8 cellular contexts compared by ENCODE assay signal in the genomic region with DNA sequence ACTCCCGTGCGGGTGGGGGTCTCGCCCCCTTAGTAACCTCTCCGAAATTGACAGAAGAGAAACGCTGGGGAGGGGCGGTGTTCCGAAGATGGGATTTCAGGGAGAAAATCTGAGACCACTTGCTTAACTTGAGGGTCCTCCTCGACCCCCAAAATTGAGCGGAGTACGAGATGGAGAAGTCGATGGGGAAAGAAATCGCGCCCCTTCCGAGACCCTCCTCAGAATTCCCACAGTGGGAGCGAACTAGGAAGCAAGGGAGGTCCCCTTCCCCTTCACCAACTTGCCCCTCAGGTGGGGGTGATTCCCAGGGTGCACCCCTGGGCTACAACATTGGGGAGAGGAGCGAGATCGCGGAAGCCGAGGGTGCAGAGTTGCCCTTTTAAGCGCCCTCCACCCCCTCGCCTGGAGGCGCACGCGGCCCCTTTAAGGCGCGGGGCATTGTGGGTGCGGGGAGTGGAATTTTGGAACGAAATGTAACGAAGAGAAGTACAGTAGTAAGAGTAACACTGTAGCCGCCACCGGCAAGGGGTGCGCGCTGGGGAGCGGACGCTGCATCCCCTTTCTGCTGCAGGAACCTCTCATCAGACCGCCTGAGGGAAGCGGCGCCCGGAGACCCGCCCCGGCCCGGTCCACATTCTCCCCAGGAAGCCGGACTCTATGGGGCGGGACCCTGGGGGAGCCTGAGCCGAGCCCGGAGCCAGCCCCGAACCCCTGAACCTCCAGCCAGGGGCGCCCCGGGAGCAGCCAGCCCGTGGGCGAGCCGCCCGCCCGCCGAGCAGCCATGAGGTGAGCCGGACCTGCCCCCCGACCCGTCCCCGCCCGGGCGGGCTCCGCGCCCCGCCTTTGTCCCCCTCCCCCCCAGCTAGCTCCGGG. TPM values are rescaled to one million over a fixed set of nuclear protein-coding genes. Genes with fewer than 3 reads are reported as not detected.
DNase-seq lines count a peak whose midpoint lies in the region; ATAC-seq and TF ChIP-seq lines count a peak whose summit lies in the region.

VASP (plus strand) TSS at position 489 of the 873 bp plus-strand sequence; CDS start at position 782, 293 bp downstream.

- H3K9ac ChIP-seq in liver (ENCODE audit: low read depth in 1 of 2, low read length in 2 of 2) = peak within 1 kb of the TSS; percentile 85 to 90

- peaks cover 52% of the 10 kb centered on the region for H3K4me1 Mint-ChIP-seq in activated CD4-positive, alpha-beta T cell treated with anti-CD3 and anti-CD28 coated beads, Interleukin-2, amount 10 ng/mL, durations not matched to agents 7 days and 5 days
- peaks cover 63% of the 10 kb centered on the region for H3K4me1 Mint-ChIP-seq in dendritic cell treated with granulocyte-macrophage colony-stimulating factor and Interleukin-4, amounts not matched to agents 40 ng/mL and 50 ng/mL, for 4 days (ENCODE audit: low read depth)

- TF ChIP-seq CTCF in liver (IDR thresholded peaks at IDR 0.05; ENCODE audit: low read depth, low read length, missing input control) = peak; percentile 5

- POLR2A ChIA-PET in activated CD4-positive, alpha-beta T cell treated with anti-CD3 and anti-CD28 coated beads, Interleukin-2, amount 10 ng/mL, durations not matched to agents 7 days and 5 days (lab: Charles Lee) = interaction anchor here (0.6 kb wide), 1 partner anchor 77 kb away, joined by 4 read pairs; no protein-coding TSS in a partner anchor

- peak in 1 of 2 donors; percentile 23 for TF ChIP-seq RAD21 in liver (IDR thresholded peaks at IDR 0.05)

- peak within 1 kb of the TSS; percentile 97 for H3K27ac Mint-ChIP-seq in activated CD4-positive, alpha-beta T cell treated with anti-CD3 and anti-CD28 coated beads, Interleukin-2, amount 10 ng/mL, durations not matched to agents 7 days and 5 days
- H3K27ac Mint-ChIP-seq in dendritic cell treated with granulocyte-macrophage colony-stimulating factor and Interleukin-4, amounts not matched to agents 40 ng/mL and 50 ng/mL, for 4 days = peak within 1 kb of the TSS; percentile 94

- peaks cover 1 to 30% (median 16%) of the 10 kb centered on the region in 4 donors for H3K4me1 ChIP-seq in liver (ENCODE audit: control insufficient read depth in 4 of 4, insufficient read depth in 4 of 4, low read length in 3 of 4)

- intact Hi-C loops in dendritic cell treated with granulocyte-macrophage colony-stimulating factor and Interleukin-4, amounts not matched to agents 40 ng/mL and 50 ng/mL, for 4 days (cut with micrococcal nuclease) = no loop called here

- WGBS in liver = under 1% methylated on average over 65 of the region's 65 CpGs

- DNase-seq in AG20443 (ENCODE audit: low spot score) = peak; percentile 86
- DNase-seq in NCI-H748 (lab: John Stamatoyannopoulos, UW; ENCODE audit: unreplicated experiment) = peak; percentile 91
- DNase-seq in activated CD4-positive, alpha-beta T cell treated with anti-CD3 and anti-CD28 coated beads, Interleukin-2, amount 10 ng/mL, durations not matched to agents 7 days and 5 days = peak; percentile 94
- peak; percentile 90 for DNase-seq in stimulated activated CD4-positive, alpha-beta T cell treated with anti-CD3 and anti-CD28 coated beads, Interleukin-4, amount 100 ng/mL, for 1 hour

- peak; percentile 46 for ATAC-seq in HG03196 (IDR thresholded peaks at IDR 0.05; ENCODE audit: unreplicated experiment)

- H3K36me3 ChIP-seq in liver (ENCODE audit: control insufficient read depth in 4 of 4, insufficient read depth in 3 of 4, low read depth in 1 of 4, low read length in 3 of 4) = no peaks in the 10 kb centered on the region

- H3K27ac ChIP-seq in liver (ENCODE audit: low read depth in 1 of 2, low read length in 2 of 2) = peak within 1 kb of the TSS; percentile 88 to 89

- H3K4me3 ChIP-seq in liver (ENCODE audit: low read depth in 1 of 3, low read length in 3 of 3) = peak within 1 kb of the TSS; percentile 79 to 96 (median 95)

- H3K4me3 Mint-ChIP-seq in activated CD4-positive, alpha-beta T cell treated with anti-CD3 and anti-CD28 coated beads, Interleukin-2, amount 10 ng/mL, durations not matched to agents 7 days and 5 days = peak within 1 kb of the TSS; percentile 87
- peak within 1 kb of the TSS; percentile 99 for H3K4me3 Mint-ChIP-seq in dendritic cell treated with granulocyte-macrophage colony-stimulating factor and Interleukin-4, amounts not matched to agents 40 ng/mL and 50 ng/mL, for 4 days

- H3K36me3 Mint-ChIP-seq in activated CD4-positive, alpha-beta T cell treated with anti-CD3 and anti-CD28 coated beads, Interleukin-2, amount 10 ng/mL, durations not matched to agents 7 days and 5 days (ENCODE audit: low read depth) = peaks cover 9% of the 10 kb centered on the region
- H3K36me3 Mint-ChIP-seq in dendritic cell treated with granulocyte-macrophage colony-stimulating factor and Interleukin-4, amounts not matched to agents 40 ng/mL and 50 ng/mL, for 4 days (ENCODE audit: low read depth) = peaks cover 53% of the 10 kb centered on the region

- H3K27me3 Mint-ChIP-seq in activated CD4-positive, alpha-beta T cell treated with anti-CD3 and anti-CD28 coated beads, Interleukin-2, amount 10 ng/mL, durations not matched to agents 7 days and 5 days = no peaks in the 10 kb centered on the region
- H3K27me3 Mint-ChIP-seq in dendritic cell treated with granulocyte-macrophage colony-stimulating factor and Interleukin-4, amounts not matched to agents 40 ng/mL and 50 ng/mL, for 4 days = no peaks in the 10 kb centered on the region

- peak; percentile 99 for TF ChIP-seq POLR2A in GM18951 (IDR thresholded peaks at IDR 0.05; ENCODE audit: extremely low read depth, insufficient read depth, insufficient read length)

- CTCF ChIA-PET in activated CD4-positive, alpha-beta T cell treated with anti-CD3 and anti-CD28 coated beads, Interleukin-2, amount 10 ng/mL, durations not matched to agents 7 days and 5 days (lab: Charles Lee) = no interaction called here

- H3K9me3 Mint-ChIP-seq in activated CD4-positive, alpha-beta T cell treated with anti-CD3 and anti-CD28 coated beads, Interleukin-2, amount 10 ng/mL, durations not matched to agents 7 days and 5 days = no peaks in the 10 kb centered on the region
- H3K9me3 Mint-ChIP-seq in dendritic cell treated with granulocyte-macrophage colony-stimulating factor and Interleukin-4, amounts not matched to agents 40 ng/mL and 50 ng/mL, for 4 days = no peaks in the 10 kb centered on the region

- H3K9me3 ChIP-seq in liver (ENCODE audit: control insufficient read depth in 4 of 4, low read length in 3 of 4) = no peaks in the 10 kb centered on the region

- in situ Hi-C loops in GM18951 (cut with MboI; ENCODE audit: low sequenced_read_pairs, unreplicated experiment) = no loop called here

- H3K27me3 ChIP-seq in liver (ENCODE audit: control insufficient read depth in 4 of 4, insufficient read depth in 4 of 4, low read length in 3 of 4) = no peaks in the 10 kb centered on the region

TF ChIP-seq in liver, 16 proteins besides CTCF, POLR2A, EP300 and RAD21 (continues in another document):
- TF ChIP-seq SP1 (IDR thresholded peaks at IDR 0.05) (peak; percentile 68), YY1 (IDR thresholded peaks at IDR 0.05) (peak; percentile 29), HNF4A (conservative IDR thresholded peaks at IDR 0.05) (peak; percentile 37 to 47), JUND (IDR thresholded peaks at IDR 0.05) (no peak), HNF4G (IDR thresholded peaks at IDR 0.05) (no peak)
- TF ChIP-seq, protein P1, sequence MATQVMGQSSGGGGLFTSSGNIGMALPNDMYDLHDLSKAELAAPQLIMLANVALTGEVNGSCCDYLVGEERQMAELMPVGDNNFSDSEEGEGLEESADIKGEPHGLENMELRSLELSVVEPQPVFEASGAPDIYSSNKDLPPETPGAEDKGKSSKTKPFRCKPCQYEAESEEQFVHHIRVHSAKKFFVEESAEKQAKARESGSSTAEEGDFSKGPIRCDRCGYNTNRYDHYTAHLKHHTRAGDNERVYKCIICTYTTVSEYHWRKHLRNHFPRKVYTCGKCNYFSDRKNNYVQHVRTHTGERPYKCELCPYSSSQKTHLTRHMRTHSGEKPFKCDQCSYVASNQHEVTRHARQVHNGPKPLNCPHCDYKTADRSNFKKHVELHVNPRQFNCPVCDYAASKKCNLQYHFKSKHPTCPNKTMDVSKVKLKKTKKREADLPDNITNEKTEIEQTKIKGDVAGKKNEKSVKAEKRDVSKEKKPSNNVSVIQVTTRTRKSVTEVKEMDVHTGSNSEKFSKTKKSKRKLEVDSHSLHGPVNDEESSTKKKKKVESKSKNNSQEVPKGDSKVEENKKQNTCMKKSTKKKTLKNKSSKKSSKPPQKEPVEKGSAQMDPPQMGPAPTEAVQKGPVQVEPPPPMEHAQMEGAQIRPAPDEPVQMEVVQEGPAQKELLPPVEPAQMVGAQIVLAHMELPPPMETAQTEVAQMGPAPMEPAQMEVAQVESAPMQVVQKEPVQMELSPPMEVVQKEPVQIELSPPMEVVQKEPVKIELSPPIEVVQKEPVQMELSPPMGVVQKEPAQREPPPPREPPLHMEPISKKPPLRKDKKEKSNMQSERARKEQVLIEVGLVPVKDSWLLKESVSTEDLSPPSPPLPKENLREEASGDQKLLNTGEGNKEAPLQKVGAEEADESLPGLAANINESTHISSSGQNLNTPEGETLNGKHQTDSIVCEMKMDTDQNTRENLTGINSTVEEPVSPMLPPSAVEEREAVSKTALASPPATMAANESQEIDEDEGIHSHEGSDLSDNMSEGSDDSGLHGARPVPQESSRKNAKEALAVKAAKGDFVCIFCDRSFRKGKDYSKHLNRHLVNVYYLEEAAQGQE (IDR thresholded peaks at IDR 0.05) = peak; percentile 42
- TF ChIP-seq, protein P2, sequence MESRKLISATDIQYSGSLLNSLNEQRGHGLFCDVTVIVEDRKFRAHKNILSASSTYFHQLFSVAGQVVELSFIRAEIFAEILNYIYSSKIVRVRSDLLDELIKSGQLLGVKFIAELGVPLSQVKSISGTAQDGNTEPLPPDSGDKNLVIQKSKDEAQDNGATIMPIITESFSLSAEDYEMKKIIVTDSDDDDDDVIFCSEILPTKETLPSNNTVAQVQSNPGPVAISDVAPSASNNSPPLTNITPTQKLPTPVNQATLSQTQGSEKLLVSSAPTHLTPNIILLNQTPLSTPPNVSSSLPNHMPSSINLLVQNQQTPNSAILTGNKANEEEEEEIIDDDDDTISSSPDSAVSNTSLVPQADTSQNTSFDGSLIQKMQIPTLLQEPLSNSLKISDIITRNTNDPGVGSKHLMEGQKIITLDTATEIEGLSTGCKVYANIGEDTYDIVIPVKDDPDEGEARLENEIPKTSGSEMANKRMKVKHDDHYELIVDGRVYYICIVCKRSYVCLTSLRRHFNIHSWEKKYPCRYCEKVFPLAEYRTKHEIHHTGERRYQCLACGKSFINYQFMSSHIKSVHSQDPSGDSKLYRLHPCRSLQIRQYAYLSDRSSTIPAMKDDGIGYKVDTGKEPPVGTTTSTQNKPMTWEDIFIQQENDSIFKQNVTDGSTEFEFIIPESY (IDR thresholded peaks at IDR 0.05) = peak; percentile 39
- TF ChIP-seq, protein P3, sequence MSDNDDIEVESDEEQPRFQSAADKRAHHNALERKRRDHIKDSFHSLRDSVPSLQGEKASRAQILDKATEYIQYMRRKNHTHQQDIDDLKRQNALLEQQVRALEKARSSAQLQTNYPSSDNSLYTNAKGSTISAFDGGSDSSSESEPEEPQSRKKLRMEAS (IDR thresholded peaks at IDR 0.05) = peak; percentile 97

RNA-seq across cellular contexts. Expression of gene VASP, which starts in this region (rescaled TPM):
- total RNA-seq in activated CD4-positive, alpha-beta T cell treated with anti-CD3 and anti-CD28 coated beads, Interleukin-2, amount 10 ng/mL, durations not matched to agents 7 days and 5 days = 100 to 1,000 TPM; 143 to 157 TPM
- 10 to 100 TPM; 20.2 to 29.1 TPM for total RNA-seq in liver
- 10 to 100 TPM in 1 of 2 donors, 1 to 10 TPM in 1; 7.3 to 25.3 TPM for polyA plus RNA-seq in liver

Comparison
In these comparisons a context has a peak if more than half of its experiments do, and no peak if none do; other contexts are left out.
1. Peak in every context shown above with its lines: DNase-seq, ATAC-seq, H3K4me3 ChIP-seq and H3K27ac ChIP-seq.
2. RNA of gene VASP (total RNA-seq): 143 to 157 TPM in activated CD4-positive, alpha-beta T cell treated with anti-CD3 and anti-CD28 coated beads, Interleukin-2, amount 10 ng/mL, durations not matched to agents 7 days and 5 days; 20.2 to 29.1 TPM in liver; every median in the first group is over 4 times any median in the second.